8 cellular contexts compared by ENCODE assay signal in genomic region chr10:73076361-73077183, GRCh38. TPM values are rescaled to one million over a fixed set of nuclear protein-coding genes. Genes with fewer than 3 reads are reported as not detected.
DNase-seq lines count a peak whose midpoint lies in the region; ATAC-seq and TF ChIP-seq lines count a peak whose summit lies in the region.

No MANE protein-coding gene starts in this region.

- intact Hi-C loops in ovary (cut with DNase I): no loop called here

- no peaks in the 10 kb centered on the region for H3K9me3 ChIP-seq in ovary

- TF ChIP-seq EP300 in ovary (IDR thresholded peaks at IDR 0.05): no peak

- ATAC-seq in T-cell (replicated peaks in 1 of 4) (no peak), GM18873 (IDR thresholded peaks at IDR 0.05; ENCODE audit: low FRiP score, unreplicated experiment) (no peak)

- no peaks in the 10 kb centered on the region for H3K27me3 Mint-ChIP-seq in T-cell

- peak overlapping the region; percentile 60 to 68 for H3K27ac Mint-ChIP-seq in T-cell

- peaks cover 6 to 9% (median 8%) of the 10 kb centered on the region in 3 donors for H3K4me1 Mint-ChIP-seq in T-cell

- TF ChIP-seq CTCF in fibroblast of pulmonary artery (IDR thresholded peaks at IDR 0.05; ENCODE audit: low read length, missing control alignments) (no peak), ovary (IDR thresholded peaks at IDR 0.05) (no peak)

- H3K9me3 Mint-ChIP-seq in T-cell: no peaks in the 10 kb centered on the region

- POLR2A ChIA-PET in T-cell (lab: Charles Lee): interaction anchor here (0.6 to 2.1 kb wide), 2 partner anchors 20 to 102 kb away, joined by 3 to 13 read pairs; partner anchors contain the start of gene P4HA1 (in 1 of the 2)

- no peak overlapping the region for H3K4me3 Mint-ChIP-seq in T-cell

- H3K27me3 ChIP-seq in ovary: no peaks in the 10 kb centered on the region

- H3K27ac ChIP-seq in ovary: peak overlapping the region; percentile 69 to 73

- peaks cover 1% of the 10 kb centered on the region for H3K4me1 ChIP-seq in ovary (ENCODE audit: insufficient read depth)

- H3K36me3 ChIP-seq in ovary: no peaks in the 10 kb centered on the region

- DNase-seq in T-cell (no peak), fibroblast of pulmonary artery (ENCODE audit: low read depth) (peak; percentile 89), ovary (peak; percentile 54 to 81 (median 79)), SIG-M5 (lab: John Stamatoyannopoulos, UW) (no peak), germinal center (ENCODE audit: low spot score) (no peak)
- no peak for DNase-seq in central memory CD4-positive, alpha-beta T cell

- H3K36me3 Mint-ChIP-seq in T-cell: peaks cover 16% of the 10 kb centered on the region

- no peak for TF ChIP-seq POLR2A in ovary (IDR thresholded peaks at IDR 0.05)

- CTCF ChIA-PET in T-cell (lab: Charles Lee): interaction anchor here (0.6 to 0.9 kb wide), 3 partner anchors 9 to 37 kb away, joined by 3 to 8 read pairs (median 5); no protein-coding TSS in a partner anchor

- 2 to 5% (median 5%) methylated on average over 6 of the region's 6 CpGs for WGBS in ovary, 3 donors

- H3K4me3 ChIP-seq in GM08714 (ENCODE audit: low read length) (peak overlapping the region; percentile 46; the same call in 1 of the 2 replicates), fibroblast of pulmonary artery (replicated peaks; ENCODE audit: low read depth, low read length) (peak overlapping the region; percentile 41), ovary (peak overlapping the region; percentile 22)

RNA-seq across cellular contexts. Expression of gene P4HA1, which starts 20.1 kb away (rescaled TPM):
- total RNA-seq in T-cell (10 to 100 TPM; 11.3 to 15.4 (median 13.0) TPM), ovary (10 to 100 TPM; 28.3 to 74.9 (median 39.7) TPM)
- 10 to 100 TPM; 20.5 to 44.7 TPM for polyA plus RNA-seq in ovary

RNA-seq across cellular contexts. Expression of gene NUDT13, which starts 33.7 kb away (rescaled TPM):
- total RNA-seq in T-cell: 1 to 10 TPM in 4 of 5 donors, under 1 TPM in 1; 0.49 to 3.3 (median 2.2) TPM
- total RNA-seq in ovary: 1 to 10 TPM in 6 of 7 donors, under 1 TPM in 1; 0.86 to 1.9 (median 1.5) TPM
- polyA plus RNA-seq in ovary: 1 to 10 TPM; 1.9 to 2.6 TPM

Comparison
In these comparisons a context has a peak if more than half of its experiments do, and no peak if none do; other contexts are left out.
1. DNase-seq: peak in fibroblast of pulmonary artery (single experiment) and ovary (5 of 5); none in T-cell (0 of 34), SIG-M5 (single experiment), central memory CD4-positive, alpha-beta T cell (single experiment) and germinal center (single experiment).
2. Peak in every context shown above with its lines, with median percentiles within 50 percentile points of each other: H3K4me3 ChIP-seq.